ENCODE assay signal across 8 cellular contexts in the genomic region with DNA sequence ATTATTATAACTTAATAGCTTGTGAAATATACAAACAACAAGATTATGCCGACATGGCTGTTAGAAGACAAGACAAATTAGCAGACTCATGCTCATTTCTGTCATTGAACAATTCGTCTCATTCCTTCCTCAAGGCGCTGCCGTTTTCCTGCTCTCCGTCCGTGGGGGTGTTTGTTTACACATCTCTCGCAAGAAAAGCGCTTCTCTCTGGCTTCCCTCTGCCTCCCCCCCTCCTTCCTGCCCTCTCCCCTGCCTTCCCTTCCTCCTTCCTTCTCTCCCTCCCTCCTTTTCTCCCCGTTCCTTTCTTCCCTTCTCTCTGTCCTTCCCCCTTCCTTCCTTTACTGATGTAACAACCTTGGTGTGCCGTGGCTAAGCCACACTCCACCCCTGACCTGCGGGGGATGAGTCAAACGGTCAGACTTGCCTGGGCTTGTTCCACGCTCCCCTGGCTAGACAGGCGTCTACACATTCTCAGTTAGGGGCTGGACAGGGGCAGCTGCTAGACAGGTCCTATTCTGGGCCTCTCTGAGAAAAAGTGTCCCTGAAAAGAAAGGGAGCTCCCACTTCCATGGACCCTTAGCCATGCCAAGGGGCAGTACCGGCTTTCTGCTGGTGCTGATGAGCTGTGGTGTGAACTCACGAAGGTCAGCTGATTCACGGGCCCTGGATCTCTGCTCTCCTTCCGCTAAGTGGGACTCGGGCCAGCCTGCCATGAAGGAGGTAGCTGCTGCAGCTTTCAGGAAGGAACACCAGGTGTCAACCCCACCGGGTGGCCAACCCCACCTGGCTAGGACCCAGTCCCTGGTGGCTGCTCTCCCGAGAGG. TPM values are rescaled to one million over a fixed set of nuclear protein-coding genes. Genes with fewer than 3 reads are reported as not detected.
A peak's percentile ranks its signal among the peaks of the same experiment; 100 is the strongest.
DNase-seq lines count a peak whose midpoint lies in the region; ATAC-seq lines count a peak whose summit lies in the region.

No MANE protein-coding gene starts in this region.

- peak overlapping the region; percentile 81 for H3K27ac Mint-ChIP-seq in T-helper 2 cell treated with Interferon-gamma antibody and Interleukin-4, amounts not matched to agents 5 μg/mL and 100 μg/mL, for 36 hours

- no peaks in the 10 kb centered on the region for H3K36me3 ChIP-seq in mesodermal cell (ENCODE audit: control insufficient read depth, insufficient read depth, low read length)

- H3K9me3 Mint-ChIP-seq in T-helper 2 cell treated with Interferon-gamma antibody and Interleukin-4, amounts not matched to agents 5 μg/mL and 100 μg/mL, for 36 hours, result no peaks in the 10 kb centered on the region

- H3K27ac ChIP-seq in mesodermal cell (ENCODE audit: low read depth, low read length, severe bottlenecking), result peak overlapping the region; percentile 95

- peaks cover 14% of the 10 kb centered on the region for H3K4me1 Mint-ChIP-seq in T-helper 2 cell treated with Interferon-gamma antibody and Interleukin-4, amounts not matched to agents 5 μg/mL and 100 μg/mL, for 36 hours (ENCODE audit: low read depth)

- peak; percentile 21 for DNase-seq in T-helper 2 cell treated with Interferon-gamma antibody and Interleukin-4, amounts not matched to agents 5 μg/mL and 100 μg/mL, for 36 hours (ENCODE audit: low spot score)
- DNase-seq in T-helper 2 cell (no peak), NOMO-1 (lab: John Stamatoyannopoulos, UW; ENCODE audit: unreplicated experiment in 2 of 2) (peak; percentile 65 to 75), cerebellar cortex (ENCODE audit: low spot score) (peak; percentile 74), Ammon's horn (ENCODE audit: low spot score) (no peak)
- DNase-seq in stimulated activated CD4-positive, alpha-beta T cell treated with anti-CD3 and anti-CD28 coated beads, Interleukin-4, amount 100 ng/mL, for 1 hour, result no peak

- H3K4me1 ChIP-seq in mesodermal cell (ENCODE audit: control insufficient read depth, insufficient read depth, low read length, poor library complexity, severe bottlenecking), result peaks cover 22% of the 10 kb centered on the region

- peaks cover 16% of the 10 kb centered on the region for H3K27me3 Mint-ChIP-seq in T-helper 2 cell treated with Interferon-gamma antibody and Interleukin-4, amounts not matched to agents 5 μg/mL and 100 μg/mL, for 36 hours (ENCODE audit: low read depth)

- no peaks in the 10 kb centered on the region for H3K36me3 Mint-ChIP-seq in T-helper 2 cell treated with Interferon-gamma antibody and Interleukin-4, amounts not matched to agents 5 μg/mL and 100 μg/mL, for 36 hours (ENCODE audit: low read depth)

- WGBS in mesodermal cell (ENCODE audit: insufficient coverage in 2 of 2), 2 experiments, result 40% methylated on average over 18 to 19 of the region's 21 CpGs

- peak; percentile 83 for ATAC-seq in HG02943 (IDR thresholded peaks at IDR 0.05; ENCODE audit: low read depth, unreplicated experiment)

- H3K4me3 ChIP-seq in mesodermal cell (ENCODE audit: extremely low read depth, insufficient read depth, low read length, poor library complexity, severe bottlenecking), result no peak overlapping the region

- peak overlapping the region; percentile 66 for H3K4me3 Mint-ChIP-seq in T-helper 2 cell treated with Interferon-gamma antibody and Interleukin-4, amounts not matched to agents 5 μg/mL and 100 μg/mL, for 36 hours

- H3K9me3 ChIP-seq in mesodermal cell (ENCODE audit: control insufficient read depth, low read length), result no peaks in the 10 kb centered on the region

RNA-seq across cellular contexts. Expression of gene SPTLC1, which starts 32.0 kb away (rescaled TPM):
- 74.1 TPM for polyA plus RNA-seq in mesodermal cell (2013, experiment 1 of 2)
- polyA plus RNA-seq in mesodermal cell (2013, experiment 2 of 2), result 74.3 TPM

Comparison
In these comparisons a context has a peak if more than half of its experiments do, and no peak if none do; other contexts are left out.
1. DNase-seq: peak in T-helper 2 cell treated with Interferon-gamma antibody and Interleukin-4, amounts not matched to agents 5 μg/mL and 100 μg/mL, for 36 hours (single experiment), NOMO-1 (2 of 2) and cerebellar cortex (single experiment); none in T-helper 2 cell (0 of 5), Ammon's horn (single experiment) and stimulated activated CD4-positive, alpha-beta T cell treated with anti-CD3 and anti-CD28 coated beads, Interleukin-4, amount 100 ng/mL, for 1 hour (single experiment).